In the genomic region with DNA sequence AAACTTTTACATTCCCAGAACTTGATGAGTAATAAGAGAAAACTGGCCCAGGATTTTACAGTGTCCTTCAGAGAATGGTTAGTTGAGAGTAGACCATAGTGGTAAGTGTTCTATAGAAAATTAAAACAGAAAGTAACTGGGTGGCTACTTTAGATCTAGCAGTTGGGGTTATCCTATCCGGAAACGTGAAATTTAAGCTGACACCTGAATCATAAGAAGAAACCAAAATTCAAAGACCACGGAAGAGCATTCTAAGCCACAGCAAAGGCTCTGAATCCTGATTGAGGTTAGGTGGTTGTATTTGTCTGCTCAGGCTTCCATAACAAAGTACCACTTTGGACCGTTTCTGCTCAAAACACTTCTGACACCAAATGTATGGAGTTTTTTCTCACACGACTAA, we compare ENCODE assay signal across 24 cellular contexts. TPM values are rescaled to one million over a fixed set of nuclear protein-coding genes. Genes with fewer than 3 reads are reported as not detected.
DNase-seq lines count a peak whose midpoint lies in the region; ATAC-seq, FAIRE-seq and TF ChIP-seq lines count a peak whose summit lies in the region.
"Had no signal": no experiment of that assay in that cellular context is flagged by ENCODE, and none has a peak within 500 bp of the region (broad histone marks: within the 10 kb centered on the region; RNA-seq: fewer than 3 reads in every experiment).

No MANE protein-coding gene starts in this region.

- H3K27ac Mint-ChIP-seq in activated naive CD4-positive, alpha-beta T cell treated with anti-CD3 and anti-CD28 coated beads, Interleukin-2, amount 50 U/mL, for 72 hours, result peak overlapping the region; percentile 34 to 42
- no peak overlapping the region for H3K27ac Mint-ChIP-seq in activated naive CD4-positive, alpha-beta T cell treated with anti-CD3 and anti-CD28 coated beads for 36 hours
- peak overlapping the region; percentile 21 for H3K27ac Mint-ChIP-seq in activated CD4-positive, alpha-beta memory T cell treated with anti-CD3 and anti-CD28 coated beads for 36 hours
- H3K27ac Mint-ChIP-seq in stimulated activated naive CD8-positive, alpha-beta T cell treated with anti-CD3 and anti-CD28 coated beads, Interleukin-15, amount 100 ng/mL, for 72 hours, result peak overlapping the region in 1 of 2 donors; percentile 61
- H3K27ac Mint-ChIP-seq: activated naive CD4-positive, alpha-beta T cell treated with anti-CD3 and anti-CD28 coated beads, Interleukin-2, amount 50 U/mL, for 24 hours had no signal

- intact Hi-C loops in activated naive CD4-positive, alpha-beta T cell treated with anti-CD3 and anti-CD28 coated beads for 36 hours (cut with micrococcal nuclease), result no loop called here
- intact Hi-C loops in activated CD4-positive, alpha-beta memory T cell treated with anti-CD3 and anti-CD28 coated beads for 36 hours (cut with micrococcal nuclease), result loop anchor here (2.0 kb wide), 1 partner anchor 34 kb away; a partner anchor contains a TSS

- H3K4me3 ChIP-seq in bronchial epithelial cell (ENCODE audit: low read depth, low read length), result no peak overlapping the region
- H3K4me3 ChIP-seq: prostate gland, sigmoid colon, stomach, transverse colon had no signal

- FAIRE-seq in bronchial epithelial cell (lab: Jason Lieb, UNC), result peak; percentile 50

- peaks cover 2% of the 10 kb centered on the region for H3K36me3 ChIP-seq in bronchial epithelial cell (ENCODE audit: control insufficient read depth, insufficient read depth, low read length)
- H3K36me3 ChIP-seq: prostate gland had no signal

- POLR2A ChIA-PET in activated CD4-positive, alpha-beta memory T cell treated with anti-CD3 and anti-CD28 coated beads for 36 hours (lab: Charles Lee), result interaction anchor here (1.2 kb wide), 1 partner anchor 34 kb away, joined by 6 read pairs; a partner anchor contains a TSS

- H3K4me1 Mint-ChIP-seq in activated naive CD4-positive, alpha-beta T cell treated with anti-CD3 and anti-CD28 coated beads for 36 hours (ENCODE audit: low read depth), result peaks cover 23% of the 10 kb centered on the region
- H3K4me1 Mint-ChIP-seq in activated CD4-positive, alpha-beta memory T cell treated with anti-CD3 and anti-CD28 coated beads for 36 hours (ENCODE audit: low read depth), result peaks cover 26% of the 10 kb centered on the region
- H3K4me1 Mint-ChIP-seq in stimulated activated naive CD8-positive, alpha-beta T cell treated with anti-CD3 and anti-CD28 coated beads, Interleukin-15, amount 100 ng/mL, for 72 hours, result peaks cover 45% of the 10 kb centered on the region

- ATAC-seq in activated naive CD4-positive, alpha-beta T cell treated with anti-CD3 and anti-CD28 coated beads, Interleukin-2, amount 50 U/mL, for 72 hours, result peak; percentile 83 to 90
- peak; percentile 91 for ATAC-seq in stimulated activated naive CD8-positive, alpha-beta T cell treated with anti-CD3 and anti-CD28 coated beads, Interleukin-15, amount 100 ng/mL, for 72 hours
- no peak for ATAC-seq in GM21825 (IDR thresholded peaks at IDR 0.05; ENCODE audit: unreplicated experiment)
- ATAC-seq: Right ventricle myocardium inferior had no signal

- peaks cover 21 to 44% of the 10 kb centered on the region in 2 donors for H3K36me3 Mint-ChIP-seq in activated naive CD4-positive, alpha-beta T cell treated with anti-CD3 and anti-CD28 coated beads, Interleukin-2, amount 50 U/mL, for 72 hours
- peaks cover 46% of the 10 kb centered on the region for H3K36me3 Mint-ChIP-seq in activated naive CD4-positive, alpha-beta T cell treated with anti-CD3 and anti-CD28 coated beads for 36 hours (ENCODE audit: low read depth)
- peaks cover 48% of the 10 kb centered on the region for H3K36me3 Mint-ChIP-seq in activated CD4-positive, alpha-beta memory T cell treated with anti-CD3 and anti-CD28 coated beads for 36 hours

- no peak overlapping the region for H3K4me3 Mint-ChIP-seq in activated naive CD4-positive, alpha-beta T cell treated with anti-CD3 and anti-CD28 coated beads for 36 hours
- H3K4me3 Mint-ChIP-seq in activated CD4-positive, alpha-beta memory T cell treated with anti-CD3 and anti-CD28 coated beads for 36 hours, result no peak overlapping the region
- H3K4me3 Mint-ChIP-seq in stimulated activated naive CD8-positive, alpha-beta T cell treated with anti-CD3 and anti-CD28 coated beads, Interleukin-15, amount 100 ng/mL, for 72 hours, result peak overlapping the region; percentile 8 to 32
- H3K4me3 Mint-ChIP-seq: activated naive CD4-positive, alpha-beta T cell treated with anti-CD3 and anti-CD28 coated beads, Interleukin-2, amount 50 U/mL, for 24 hours had no signal

- peak in 1 of 2 donors; percentile 14 for DNase-seq in activated naive CD4-positive, alpha-beta T cell treated with anti-CD3 and anti-CD28 coated beads, Interleukin-2, amount 50 U/mL, for 72 hours (ENCODE audit: low spot score in 2 of 2)
- no peak for DNase-seq in activated naive CD4-positive, alpha-beta T cell treated with anti-CD3 and anti-CD28 coated beads for 36 hours
- DNase-seq in activated CD4-positive, alpha-beta memory T cell treated with anti-CD3 and anti-CD28 coated beads for 36 hours, result no peak
- DNase-seq in bronchial epithelial cell (ENCODE audit: low read depth) (no peak), NK-92 (lab: John Stamatoyannopoulos, UW; ENCODE audit: unreplicated experiment) (no peak), kidney tubule cell (ENCODE audit: low spot score) (no peak)
- DNase-seq in stimulated activated naive CD8-positive, alpha-beta T cell treated with anti-CD3 and anti-CD28 coated beads, Interleukin-15, amount 100 ng/mL, for 72 hours, result peak; percentile 4 to 12
- DNase-seq: activated CD8-positive, alpha-beta memory T cell treated with anti-CD3 and anti-CD28 coated beads, Interleukin-2, amount 50 U/mL, for 48 hours; C1 segment of cervical spinal cord; effector CD4-positive, alpha-beta T cell; KG1; mammary epithelial cell; MM.1S; NCI-H1436; NCI-H2107; NCI-H446 treated with DMSO at 0.1 percent for 48 hours; sigmoid colon; stomach; transverse colon had no signal

- no peaks in the 10 kb centered on the region for H3K27me3 Mint-ChIP-seq in activated naive CD4-positive, alpha-beta T cell treated with anti-CD3 and anti-CD28 coated beads for 36 hours (ENCODE audit: low read depth)
- no peaks in the 10 kb centered on the region for H3K27me3 Mint-ChIP-seq in activated CD4-positive, alpha-beta memory T cell treated with anti-CD3 and anti-CD28 coated beads for 36 hours
- H3K27me3 Mint-ChIP-seq in stimulated activated naive CD8-positive, alpha-beta T cell treated with anti-CD3 and anti-CD28 coated beads, Interleukin-15, amount 100 ng/mL, for 72 hours, result no peaks in the 10 kb centered on the region
- H3K27me3 Mint-ChIP-seq: activated naive CD4-positive, alpha-beta T cell treated with anti-CD3 and anti-CD28 coated beads, Interleukin-2, amount 50 U/mL, for 24 hours had no signal

- H3K9me3 Mint-ChIP-seq in activated naive CD4-positive, alpha-beta T cell treated with anti-CD3 and anti-CD28 coated beads, Interleukin-2, amount 50 U/mL, for 72 hours, result no peaks in the 10 kb centered on the region
- no peaks in the 10 kb centered on the region for H3K9me3 Mint-ChIP-seq in activated naive CD4-positive, alpha-beta T cell treated with anti-CD3 and anti-CD28 coated beads for 36 hours
- H3K9me3 Mint-ChIP-seq in activated CD4-positive, alpha-beta memory T cell treated with anti-CD3 and anti-CD28 coated beads for 36 hours, result no peaks in the 10 kb centered on the region
- no peaks in the 10 kb centered on the region for H3K9me3 Mint-ChIP-seq in stimulated activated naive CD8-positive, alpha-beta T cell treated with anti-CD3 and anti-CD28 coated beads, Interleukin-15, amount 100 ng/mL, for 72 hours
- H3K9me3 Mint-ChIP-seq: activated naive CD4-positive, alpha-beta T cell treated with anti-CD3 and anti-CD28 coated beads, Interleukin-2, amount 50 U/mL, for 24 hours had no signal

- H3K27me3 ChIP-seq in bronchial epithelial cell (ENCODE audit: control insufficient read depth, insufficient read depth, low read length), result no peaks in the 10 kb centered on the region
- H3K27me3 ChIP-seq: neutrophil, sigmoid colon, stomach, transverse colon had no signal

- no peak for TF ChIP-seq CTCF in bronchial epithelial cell (IDR thresholded peaks at IDR 0.05; ENCODE audit: insufficient read depth, low read length, severe bottlenecking)

- CTCF ChIA-PET in activated naive CD4-positive, alpha-beta T cell treated with anti-CD3 and anti-CD28 coated beads for 36 hours (lab: Charles Lee), result no interaction called here
- CTCF ChIA-PET in activated CD4-positive, alpha-beta memory T cell treated with anti-CD3 and anti-CD28 coated beads for 36 hours (lab: Charles Lee), result interaction anchor here (1.2 kb wide), 1 partner anchor 81 kb away, joined by 4 read pairs; a partner anchor contains a TSS

RNA-seq across cellular contexts. Expression of a gene that starts 34.0 kb away (rescaled TPM):
- total RNA-seq in activated naive CD4-positive, alpha-beta T cell treated with anti-CD3 and anti-CD28 coated beads, Interleukin-2, amount 50 U/mL, for 72 hours, result 10 to 100 TPM; 69.1 to 95.9 TPM
- 10 to 100 TPM; 57.1 to 64.3 TPM for total RNA-seq in activated naive CD4-positive, alpha-beta T cell treated with anti-CD3 and anti-CD28 coated beads for 36 hours
- total RNA-seq in activated CD4-positive, alpha-beta memory T cell treated with anti-CD3 and anti-CD28 coated beads for 36 hours, result 10 to 100 TPM; 51.5 to 52.0 TPM
- total RNA-seq in bronchial epithelial cell, result 74.2 and 90.3 TPM in 2 replicates

Comparison
In these comparisons a context has a peak if more than half of its experiments do, and no peak if none do; other contexts are left out.
1. DNase-seq: peak in stimulated activated naive CD8-positive, alpha-beta T cell treated with anti-CD3 and anti-CD28 coated beads, Interleukin-15, amount 100 ng/mL, for 72 hours (2 of 2); none in activated naive CD4-positive, alpha-beta T cell treated with anti-CD3 and anti-CD28 coated beads for 36 hours (single experiment), activated CD4-positive, alpha-beta memory T cell treated with anti-CD3 and anti-CD28 coated beads for 36 hours (single experiment), bronchial epithelial cell (single experiment), NK-92 (single experiment) and kidney tubule cell (single experiment).
2. H3K4me3 Mint-ChIP-seq: peak in stimulated activated naive CD8-positive, alpha-beta T cell treated with anti-CD3 and anti-CD28 coated beads, Interleukin-15, amount 100 ng/mL, for 72 hours (2 of 2); none in activated naive CD4-positive, alpha-beta T cell treated with anti-CD3 and anti-CD28 coated beads for 36 hours (single experiment) and activated CD4-positive, alpha-beta memory T cell treated with anti-CD3 and anti-CD28 coated beads for 36 hours (single experiment).